8 cellular contexts compared by ENCODE assay signal in the genomic region with DNA sequence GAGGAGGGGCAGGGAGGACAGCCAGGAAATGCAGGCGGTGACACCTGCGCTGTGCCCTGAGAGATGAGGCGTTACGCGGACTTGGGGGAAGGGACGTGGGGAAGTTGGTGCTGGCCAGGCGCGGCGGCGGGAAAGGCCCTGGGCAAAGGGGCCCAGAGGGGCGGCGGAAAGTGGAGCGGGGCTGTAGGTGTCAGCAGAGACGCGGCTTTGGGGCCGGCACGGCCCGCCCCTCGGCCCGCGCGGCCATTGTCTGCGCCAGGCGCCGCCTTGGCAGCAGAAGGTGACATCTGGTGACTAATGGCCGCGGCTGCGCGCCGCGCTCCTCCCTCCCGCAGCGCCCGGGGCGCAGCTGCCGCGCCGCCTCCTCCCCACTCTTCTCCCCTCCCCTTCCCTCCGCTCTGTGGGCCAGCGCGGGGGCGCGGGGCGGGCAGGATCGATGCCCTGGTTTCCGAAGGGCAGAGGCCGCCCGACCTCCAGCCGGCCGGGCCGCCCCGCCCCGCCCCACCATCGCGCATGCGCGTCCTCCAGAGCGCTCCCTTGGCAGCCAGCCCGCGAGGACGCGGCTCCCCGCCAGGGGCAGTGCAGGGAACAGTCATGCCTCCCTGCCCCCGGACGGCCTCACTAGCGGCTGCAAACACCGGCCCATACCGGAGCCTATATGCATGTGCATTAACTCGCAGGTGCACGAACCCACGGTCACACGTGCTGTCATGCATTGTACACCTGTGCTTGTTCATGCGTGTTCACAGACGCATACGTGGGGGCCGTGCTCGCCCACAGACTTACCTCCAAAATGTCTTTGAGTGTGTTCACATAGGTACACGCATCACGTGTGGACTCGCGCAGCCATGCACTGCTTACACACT.
A peak's percentile ranks its signal among the peaks of the same experiment; 100 is the strongest.
DNase-seq lines count a peak whose midpoint lies in the region; FAIRE-seq and TF ChIP-seq lines count a peak whose summit lies in the region.

No MANE protein-coding gene starts in this region.

- H3K4me3 Mint-ChIP-seq in neural progenitor cell: peak overlapping the region; percentile 83

- no peak for FAIRE-seq in H54 (lab: Jason Lieb, UNC)

- H3K4me2 ChIP-seq in neural progenitor cell: peak overlapping the region; percentile 72

- peaks cover 1% of the 10 kb centered on the region for H3K36me3 Mint-ChIP-seq in neural progenitor cell

- H3K4me1 Mint-ChIP-seq in neural progenitor cell: peaks cover 33% of the 10 kb centered on the region

- peak; percentile 60 for TF ChIP-seq CTCF in LNCaP clone FGC (IDR thresholded peaks at IDR 0.05; ENCODE audit: control insufficient read depth, extremely low read depth, insufficient read depth)
- TF ChIP-seq CTCF in neural progenitor cell (IDR thresholded peaks at IDR 0.05): peak; percentile 73

- peak; percentile 48 for TF ChIP-seq POLR2A in H54 (IDR thresholded peaks at IDR 0.05; ENCODE audit: low read depth, low read length)

- no peaks in the 10 kb centered on the region for H3K79me2 ChIP-seq in neural progenitor cell (ENCODE audit: low read depth)

- peak; percentile 99 for DNase-seq in H54 (ENCODE audit: insufficient read length, low spot score)
- DNase-seq in LNCaP clone FGC (ENCODE audit: low read depth): peak; percentile 78
- DNase-seq in RPMI8226: peak; percentile 89
- DNase-seq in activated T-helper 9 cell treated with anti-CD3 and anti-CD28 coated beads, Interleukin-2, amount 50 U/mL, for 16 hours (ENCODE audit: low read depth): peak; percentile 96
- DNase-seq in fibroblast of the conjunctiva (ENCODE audit: low read depth): peak; percentile 75
- DNase-seq in neural progenitor cell (ENCODE audit: low spot score): peak; percentile 97

- H3K27ac ChIP-seq in neural progenitor cell (no peak overlapping the region), stomach smooth muscle (ENCODE audit: low read length) (peak overlapping the region; percentile 90)

- H4K20me1 ChIP-seq in neural progenitor cell (ENCODE audit: low read depth): no peaks in the 10 kb centered on the region

- H3K4me3 ChIP-seq in LNCaP clone FGC (ENCODE audit: low read depth, low read length): peak overlapping the region; percentile 55
- peak overlapping the region; percentile 40 for H3K4me3 ChIP-seq in neural progenitor cell
- peak overlapping the region; percentile 69 to 81 for H3K4me3 ChIP-seq in stomach smooth muscle (ENCODE audit: low read length in 2 of 2)

- H3K36me3 ChIP-seq in ES-I3 (ENCODE audit: insufficient read depth, low read length) (no peaks in the 10 kb centered on the region), neural progenitor cell (no peaks in the 10 kb centered on the region), stomach smooth muscle (ENCODE audit: control insufficient read depth in 2 of 2, insufficient read depth in 2 of 2, low read length in 2 of 2) (no peaks in the 10 kb centered on the region)

- peak overlapping the region; percentile 28 for H2AFZ ChIP-seq in neural progenitor cell (replicated peaks)

- peak overlapping the region; percentile 93 for H3K27ac Mint-ChIP-seq in neural progenitor cell

- peaks cover 14% of the 10 kb centered on the region for H3K27me3 Mint-ChIP-seq in neural progenitor cell (ENCODE audit: insufficient read depth, low read depth)

- H3F3A ChIP-seq in neural progenitor cell (ENCODE audit: low read depth): peaks cover 10% of the 10 kb centered on the region

- H3K9me3 ChIP-seq in ES-I3 (ENCODE audit: control insufficient read depth, insufficient read depth, low read length): 0 out of 2 replicates have a peak, but pooled peaks cover 2% of the 10 kb centered on the region
- no peaks in the 10 kb centered on the region for H3K9me3 ChIP-seq in neural progenitor cell (ENCODE audit: low read depth)
- no peaks in the 10 kb centered on the region for H3K9me3 ChIP-seq in stomach smooth muscle (ENCODE audit: control insufficient read depth in 2 of 2, low read length in 2 of 2)

- H3K4me1 ChIP-seq in ES-I3 (ENCODE audit: insufficient read depth, low read length): peaks cover 10% of the 10 kb centered on the region; the same call in 1 of the 2 replicates
- H3K4me1 ChIP-seq in neural progenitor cell: peaks cover 13% of the 10 kb centered on the region
- H3K4me1 ChIP-seq in stomach smooth muscle (ENCODE audit: control insufficient read depth, insufficient read depth, low read length): peaks cover 60% of the 10 kb centered on the region

- H3K9ac ChIP-seq in ES-I3 (ENCODE audit: low read depth, low read length) (peak overlapping the region; percentile 62), neural progenitor cell (peak overlapping the region; percentile 2), stomach smooth muscle (ENCODE audit: low read length in 2 of 2) (peak overlapping the region; percentile 61 to 81)

- H3K9me3 Mint-ChIP-seq in neural progenitor cell: no peaks in the 10 kb centered on the region

- no peaks in the 10 kb centered on the region for H3K27me3 ChIP-seq in neural progenitor cell
- H3K27me3 ChIP-seq in stomach smooth muscle (ENCODE audit: control insufficient read depth in 1 of 2, insufficient read depth in 2 of 2, low read length in 2 of 2): no peaks in the 10 kb centered on the region

Comparison
In these comparisons a context has a peak if more than half of its experiments do, and no peak if none do; other contexts are left out.
1. H3K9ac ChIP-seq: peak in every context shown above with its lines; median percentile 71 in stomach smooth muscle; 62 in ES-I3; 2 in neural progenitor cell.